21 cellular contexts compared by ENCODE assay signal in genomic region chr3:126554560-126555525, GRCh38. TPM values are rescaled to one million over a fixed set of nuclear protein-coding genes. Genes with fewer than 3 reads are reported as not detected.
DNase-seq lines count a peak whose midpoint lies in the region; ATAC-seq, FAIRE-seq and TF ChIP-seq lines count a peak whose summit lies in the region.
"Had no signal": no experiment of that assay in that cellular context is flagged by ENCODE, and none has a peak within 500 bp of the region (broad histone marks: within the 10 kb centered on the region; RNA-seq: fewer than 3 reads in every experiment).

No MANE protein-coding gene starts in this region.

- no peaks in the 10 kb centered on the region for H3K4me1 Mint-ChIP-seq in activated B cell treated with CpG ODN at 0.5 μM for 24 hours
- H3K4me1 Mint-ChIP-seq: stimulated activated naive B cell treated with anti-CD40 and anti-IgM and Interleukin-4, amounts not matched to agents 10 μg/mL and 1 μg/mL and 100 μg/mL, for 72 hours had no signal

- no peaks in the 10 kb centered on the region for H4K20me1 ChIP-seq in HepG2 (ENCODE audit: insufficient read depth, low read length)

- H3K27me3 Mint-ChIP-seq in activated B cell treated with CpG ODN at 0.5 μM for 24 hours = peaks cover 13% of the 10 kb centered on the region

- no peak for FAIRE-seq in HepG2 (lab: Jason Lieb, UNC)
- FAIRE-seq: GM19239, K562, TTC549 had no signal

- no peak overlapping the region for H3K4me3 Mint-ChIP-seq in activated B cell treated with CpG ODN at 0.5 μM for 24 hours
- H3K4me3 Mint-ChIP-seq: nephron progenitor cell; stimulated activated naive B cell treated with anti-CD40 and anti-IgM and Interleukin-4, amounts not matched to agents 10 μg/mL and 1 μg/mL and 100 μg/mL, for 72 hours had no signal

- H3K9ac ChIP-seq in HepG2 (ENCODE audit: insufficient read depth, low read depth, low read length) = no peak overlapping the region

- in situ Hi-C loops in HepG2 (cut with HindIII; ENCODE audit: extremely low pct_ligation_motif_present, low pct_unique_long_range_greater_than_20kb) = no loop called here

- 0 out of 2 replicates have a peak, but pooled peaks have one; percentile 25 for TF ChIP-seq RAD21 in HepG2 (CRISPR knock-in tag; IDR thresholded peaks at IDR 0.05)

- BruUV-seq in HepG2 (replicated peaks; lab: Mats Ljungman, UMichigan) = no TSS peak

- H3K4me3 ChIP-seq in HepG2 (replicated peaks in 1 of 3; ENCODE audit: insufficient read depth in 1 of 3, low read depth in 2 of 3, low read length in 3 of 3) (no peak overlapping the region), stomach (no peak overlapping the region)
- H3K4me3 ChIP-seq: K562 had no signal

- peaks cover 9 to 48% of the 10 kb centered on the region in 2 experiments; a peak in 4 of 5 replicates for H3K27me3 ChIP-seq in HepG2 (ENCODE audit: control insufficient read depth in 1 of 2, insufficient read depth in 2 of 2, low read length in 2 of 2)
- H3K27me3 ChIP-seq in stomach = peaks cover 0 to 17% (median 0%) of the 10 kb centered on the region in 3 donors

- H3K27ac Mint-ChIP-seq in activated B cell treated with CpG ODN at 0.5 μM for 24 hours = no peak overlapping the region
- H3K27ac Mint-ChIP-seq: nephron progenitor cell; stimulated activated naive B cell treated with anti-CD40 and anti-IgM and Interleukin-4, amounts not matched to agents 10 μg/mL and 1 μg/mL and 100 μg/mL, for 72 hours had no signal

- WGBS in HepG2 (ENCODE audit: low lambda C conversion rate) = 59% methylated on average over 10 of the region's 19 CpGs
- WGBS in stomach, 5 donors = 84 to 90% (median 86%) methylated on average over 15 to 19 of the region's 19 CpGs

- H2AFZ ChIP-seq in HepG2 (ENCODE audit: low read length) = no peak overlapping the region

- no peak for TF ChIP-seq POLR2A in HepG2 (IDR thresholded peaks at IDR 0.05; ENCODE audit: insufficient read depth in 1 of 2, low read depth in 2 of 2, low read length in 2 of 2)
- no peak for TF ChIP-seq POLR2A in stomach (IDR thresholded peaks at IDR 0.05)

- no peaks in the 10 kb centered on the region for H3K36me3 Mint-ChIP-seq in activated B cell treated with CpG ODN at 0.5 μM for 24 hours (ENCODE audit: low read depth)
- H3K36me3 Mint-ChIP-seq: stimulated activated naive B cell treated with anti-CD40 and anti-IgM and Interleukin-4, amounts not matched to agents 10 μg/mL and 1 μg/mL and 100 μg/mL, for 72 hours had no signal

- H3K36me3 ChIP-seq in HepG2 (replicated peaks in 1 of 2; ENCODE audit: control insufficient read depth in 1 of 2, insufficient read depth in 2 of 2, low read length in 2 of 2) = no peaks in the 10 kb centered on the region
- no peaks in the 10 kb centered on the region for H3K36me3 ChIP-seq in stomach

- H3K4me2 ChIP-seq in HepG2 (ENCODE audit: low read depth, low read length) = no peak overlapping the region

- H3K27ac ChIP-seq in HepG2 (ENCODE audit: extremely low read length, insufficient read depth, low read length) (no peak overlapping the region), stomach (no peak overlapping the region)

- no peak for TF ChIP-seq CTCF in activated B cell treated with CpG ODN at 0.5 μM for 24 hours (IDR thresholded peaks at IDR 0.05)
- peak; percentile 67 for TF ChIP-seq CTCF in HepG2 (CRISPR knock-in tag; IDR thresholded peaks at IDR 0.05)
- no peak for TF ChIP-seq CTCF in stomach (IDR thresholded peaks at IDR 0.05)

- peak; percentile 6 for DNase-seq in D341Med (ENCODE audit: low spot score)
- peak; percentile 6 for DNase-seq in activated B cell treated with CpG ODN at 0.5 μM for 24 hours
- peak; percentile 25 for DNase-seq in HepG2 (ENCODE audit: low spot score)
- DNase-seq in stomach = peak; percentile 7
- no peak for DNase-seq in superior temporal gyrus (ENCODE audit: extremely low spot score)
- DNase-seq in AML-193 (lab: John Stamatoyannopoulos, UW) = no peak
- DNase-seq: amniotic stem cell; HCEC 1CT; NCI-H2029; NCI-H446; nephron progenitor cell; stimulated activated CD4-positive, alpha-beta T cell treated with anti-CD3 and anti-CD28 coated beads, Interleukin-15, amount 100 ng/mL, for 24 hours; stimulated activated naive B cell treated with anti-CD40 and anti-IgM and Interleukin-4, amounts not matched to agents 10 μg/mL and 1 μg/mL and 100 μg/mL, for 72 hours; SW 1271; trophoblast cell had no signal

- H3K79me2 ChIP-seq in HepG2 (ENCODE audit: insufficient read depth, low read length) = no peaks in the 10 kb centered on the region

- no peaks in the 10 kb centered on the region for H3K9me3 Mint-ChIP-seq in activated B cell treated with CpG ODN at 0.5 μM for 24 hours
- H3K9me3 Mint-ChIP-seq: nephron progenitor cell; stimulated activated naive B cell treated with anti-CD40 and anti-IgM and Interleukin-4, amounts not matched to agents 10 μg/mL and 1 μg/mL and 100 μg/mL, for 72 hours had no signal

- POLR2A ChIA-PET in activated B cell treated with CpG ODN at 0.5 μM for 24 hours (lab: Charles Lee) = no interaction called here
- POLR2A ChIA-PET in HepG2 (lab: Yijun Ruan, JAX) = no interaction called here

- no peak for TF ChIP-seq EP300 in HepG2 (IDR thresholded peaks at IDR 0.05; ENCODE audit: low read depth in 2 of 2, low read length in 2 of 2)
- no peak for TF ChIP-seq EP300 in HepG2 (CRISPR knock-in tag; IDR thresholded peaks at IDR 0.05; ENCODE audit: borderline replicate concordance)
- TF ChIP-seq EP300 in stomach (IDR thresholded peaks at IDR 0.05) = no peak

- H3K9me3 ChIP-seq in HepG2 (ENCODE audit: low read length) (no peaks in the 10 kb centered on the region), stomach (no peaks in the 10 kb centered on the region)

- intact Hi-C loops in activated B cell treated with CpG ODN at 0.5 μM for 24 hours (cut with micrococcal nuclease) = no loop called here
- intact Hi-C loops in HepG2 (cut with micrococcal nuclease; ENCODE audit: unreplicated experiment) = loop anchor here (10.0 kb wide), 2 partner anchors 60 to 920 kb away; no protein-coding TSS in a partner anchor
- intact Hi-C loops in stomach (cut with DNase I; ENCODE audit: low total_unique reads) = no loop called here

- H3K4me1 ChIP-seq in HepG2 (ENCODE audit: insufficient read depth, low read length) (no peaks in the 10 kb centered on the region; the same call in 1 of the 2 replicates), stomach (no peaks in the 10 kb centered on the region)

- ATAC-seq in activated B cell treated with CpG ODN at 0.5 μM for 24 hours (ENCODE audit: low read depth) (no peak), HepG2 (peak; percentile 31), HG03097 (IDR thresholded peaks at IDR 0.05; ENCODE audit: low FRiP score, unreplicated experiment) (no peak)
- ATAC-seq: K562; stimulated activated naive B cell treated with anti-CD40 and anti-IgM and Interleukin-4, amounts not matched to agents 10 μg/mL and 1 μg/mL and 100 μg/mL, for 72 hours had no signal

- CTCF ChIA-PET in activated B cell treated with CpG ODN at 0.5 μM for 24 hours (lab: Charles Lee) (no interaction called here), HepG2 (lab: Yijun Ruan, JAX; ENCODE audit: low intra/inter-chr PET ratio, low total read pairs) (no interaction called here)

RNA-seq across cellular contexts. Expression of gene C3orf22, which starts 3.9 kb away (rescaled TPM):
- total RNA-seq in activated B cell treated with CpG ODN at 0.5 μM for 24 hours = not detected in 2 replicates
- not detected in 2 replicates for total RNA-seq in HepG2 (2016; rRNA removed; fragmentation: Illumina TruSeq; extraction: Trizol)
- total RNA-seq in HepG2 (2016; cell fraction: cytosol; rRNA removed; fragmentation: Illumina TruSeq; extraction: Trizol; ENCODE audit: low read depth) = not detected in 2 replicates
- total RNA-seq in HepG2 (2016; cell fraction: insoluble cytoplasmic fraction; rRNA removed; fragmentation: Illumina TruSeq; extraction: Trizol) = not detected in 2 replicates
- total RNA-seq in HepG2 (2016; cell fraction: membrane; rRNA removed; fragmentation: Illumina TruSeq; extraction: Trizol) = not detected in 2 replicates
- not detected in 2 replicates for total RNA-seq in HepG2 (2016; cell fraction: nucleus; rRNA removed; fragmentation: Illumina TruSeq; extraction: Trizol)
- polyA plus RNA-seq in HepG2 (2011; rRNA removed) = not detected in 2 replicates
- not detected in 2 replicates for polyA plus RNA-seq in HepG2 (2011; cell fraction: cytosol; rRNA removed)
- not detected in 2 replicates for polyA plus RNA-seq in HepG2 (2011; cell fraction: nucleus; rRNA removed)
- 0.15 and 0.17 TPM in 2 replicates for polyA plus RNA-seq in HepG2 (2012)
- not detected in 2 replicates for polyA plus RNA-seq in HepG2 (2016; cell fraction: cytosol; fragmentation: Illumina TruSeq; extraction: Trizol; ENCODE audit: low read depth)
- not detected in 2 replicates for polyA plus RNA-seq in HepG2 (2016; cell fraction: insoluble cytoplasmic fraction; fragmentation: Illumina TruSeq; extraction: Trizol; ENCODE audit: low read depth)
- polyA plus RNA-seq in HepG2 (2016; cell fraction: membrane; fragmentation: Illumina TruSeq; extraction: Trizol; ENCODE audit: low read depth) = not detected in 2 replicates
- not detected in 2 replicates for polyA plus RNA-seq in HepG2 (2016; cell fraction: nucleus; fragmentation: Illumina TruSeq; extraction: Trizol; ENCODE audit: insufficient read depth, low read depth)
- polyA minus RNA-seq in HepG2 (2011; rRNA and poly(A)+ RNA removed; ENCODE audit: low replicate concordance) = not detected in 2 replicates
- not detected in 2 replicates for polyA minus RNA-seq in HepG2 (2011; cell fraction: cytosol; rRNA and poly(A)+ RNA removed)
- not detected in 2 replicates for polyA minus RNA-seq in HepG2 (2011; cell fraction: nucleus; rRNA and poly(A)+ RNA removed)
- not detected for total RNA-seq in stomach
- polyA plus RNA-seq in stomach = not detected
- total RNA-seq: cardiac septum, K562, renal cortical epithelial cell had no signal
- polyA plus RNA-seq: K562 had no signal

RNA-seq across cellular contexts. Expression of gene CHST13, which starts 30.9 kb away (rescaled TPM):
- total RNA-seq in activated B cell treated with CpG ODN at 0.5 μM for 24 hours (not detected in 2 replicates), HepG2 (2016; rRNA removed; fragmentation: Illumina TruSeq; extraction: Trizol) (16.1 and 43.1 TPM in 2 replicates), stomach (10 to 100 TPM in 1 of 5 donors, 1 to 10 TPM in 2, not detected in 2; 1.4 to 12.5 (median 5.7) TPM)
- total RNA-seq in HepG2 (2016; cell fraction: cytosol; rRNA removed; fragmentation: Illumina TruSeq; extraction: Trizol; ENCODE audit: low read depth) = 8.0 and 11.1 TPM in 2 replicates
- 15.2 and 40.9 TPM in 2 replicates for total RNA-seq in HepG2 (2016; cell fraction: insoluble cytoplasmic fraction; rRNA removed; fragmentation: Illumina TruSeq; extraction: Trizol)
- 18.0 and 22.7 TPM in 2 replicates for total RNA-seq in HepG2 (2016; cell fraction: membrane; rRNA removed; fragmentation: Illumina TruSeq; extraction: Trizol)
- 29.6 and 33.9 TPM in 2 replicates for total RNA-seq in HepG2 (2016; cell fraction: nucleus; rRNA removed; fragmentation: Illumina TruSeq; extraction: Trizol)
- polyA plus RNA-seq in HepG2 (2011; rRNA removed) (32.0 and 50.7 TPM in 2 replicates), stomach (under 1 TPM; 0.08 to 0.61 (median 0.19) TPM)
- 31.3 and 65.1 TPM in 2 replicates for polyA plus RNA-seq in HepG2 (2011; cell fraction: cytosol; rRNA removed)
- 65.1 and 66.5 TPM in 2 replicates for polyA plus RNA-seq in HepG2 (2011; cell fraction: nucleus; rRNA removed)
- 30.3 and 44.6 TPM in 2 replicates for polyA plus RNA-seq in HepG2 (2012)
- polyA plus RNA-seq in HepG2 (2016; cell fraction: cytosol; fragmentation: Illumina TruSeq; extraction: Trizol; ENCODE audit: low read depth) = 10.6 and 12.9 TPM in 2 replicates
- polyA plus RNA-seq in HepG2 (2016; cell fraction: insoluble cytoplasmic fraction; fragmentation: Illumina TruSeq; extraction: Trizol; ENCODE audit: low read depth) = 21.1 and 21.2 TPM in 2 replicates
- 18.9 and 20.1 TPM in 2 replicates for polyA plus RNA-seq in HepG2 (2016; cell fraction: membrane; fragmentation: Illumina TruSeq; extraction: Trizol; ENCODE audit: low read depth)
- polyA plus RNA-seq in HepG2 (2016; cell fraction: nucleus; fragmentation: Illumina TruSeq; extraction: Trizol; ENCODE audit: insufficient read depth, low read depth) = 72.0 and 85.3 TPM in 2 replicates
- polyA minus RNA-seq in HepG2 (2011; rRNA and poly(A)+ RNA removed; ENCODE audit: low replicate concordance) = 47.2 TPM in 1 of 2 replicates, not detected in the other
- polyA minus RNA-seq in HepG2 (2011; cell fraction: cytosol; rRNA and poly(A)+ RNA removed) = 30.8 and 35.4 TPM in 2 replicates
- polyA minus RNA-seq in HepG2 (2011; cell fraction: nucleus; rRNA and poly(A)+ RNA removed) = 5.7 and 6.3 TPM in 2 replicates
- total RNA-seq: K562 had no signal
- polyA plus RNA-seq: K562 had no signal

RNA-seq across cellular contexts. Expression of gene UROC1, which starts 37.3 kb away (rescaled TPM):
- total RNA-seq in activated B cell treated with CpG ODN at 0.5 μM for 24 hours (not detected in 2 replicates), HepG2 (2016; rRNA removed; fragmentation: Illumina TruSeq; extraction: Trizol) (0.71 and 0.74 TPM in 2 replicates), stomach (not detected)
- 0.09 TPM in 1 of 2 replicates, not detected in the other for total RNA-seq in HepG2 (2016; cell fraction: cytosol; rRNA removed; fragmentation: Illumina TruSeq; extraction: Trizol; ENCODE audit: low read depth)
- total RNA-seq in HepG2 (2016; cell fraction: insoluble cytoplasmic fraction; rRNA removed; fragmentation: Illumina TruSeq; extraction: Trizol) = 0.39 and 0.97 TPM in 2 replicates
- 0.24 and 0.25 TPM in 2 replicates for total RNA-seq in HepG2 (2016; cell fraction: membrane; rRNA removed; fragmentation: Illumina TruSeq; extraction: Trizol)
- 0.69 and 0.87 TPM in 2 replicates for total RNA-seq in HepG2 (2016; cell fraction: nucleus; rRNA removed; fragmentation: Illumina TruSeq; extraction: Trizol)
- polyA plus RNA-seq in HepG2 (2011; rRNA removed) (1.3 and 2.0 TPM in 2 replicates), stomach (not detected)
- 0.65 and 0.95 TPM in 2 replicates for polyA plus RNA-seq in HepG2 (2011; cell fraction: cytosol; rRNA removed)
- polyA plus RNA-seq in HepG2 (2011; cell fraction: nucleus; rRNA removed) = 6.6 and 8.2 TPM in 2 replicates
- polyA plus RNA-seq in HepG2 (2012) = 1.1 and 2.5 TPM in 2 replicates
- 0.12 and 0.17 TPM in 2 replicates for polyA plus RNA-seq in HepG2 (2016; cell fraction: cytosol; fragmentation: Illumina TruSeq; extraction: Trizol; ENCODE audit: low read depth)
- 0.78 and 0.88 TPM in 2 replicates for polyA plus RNA-seq in HepG2 (2016; cell fraction: insoluble cytoplasmic fraction; fragmentation: Illumina TruSeq; extraction: Trizol; ENCODE audit: low read depth)
- 0.21 and 0.22 TPM in 2 replicates for polyA plus RNA-seq in HepG2 (2016; cell fraction: membrane; fragmentation: Illumina TruSeq; extraction: Trizol; ENCODE audit: low read depth)
- polyA plus RNA-seq in HepG2 (2016; cell fraction: nucleus; fragmentation: Illumina TruSeq; extraction: Trizol; ENCODE audit: insufficient read depth, low read depth) = 2.7 and 2.8 TPM in 2 replicates
- polyA minus RNA-seq in HepG2 (2011; rRNA and poly(A)+ RNA removed; ENCODE audit: low replicate concordance) = 2.2 TPM in 1 of 2 replicates, not detected in the other
- 0.53 and 0.59 TPM in 2 replicates for polyA minus RNA-seq in HepG2 (2011; cell fraction: cytosol; rRNA and poly(A)+ RNA removed)
- polyA minus RNA-seq in HepG2 (2011; cell fraction: nucleus; rRNA and poly(A)+ RNA removed) = 0.75 and 1.2 TPM in 2 replicates
- total RNA-seq: cardiac septum, K562, renal cortical epithelial cell had no signal
- polyA plus RNA-seq: K562 had no signal

Comparison
In these comparisons a context has a peak if more than half of its experiments do, and no peak if none do; other contexts are left out.
1. DNase-seq: peak in D341Med (single experiment), activated B cell treated with CpG ODN at 0.5 μM for 24 hours (single experiment), HepG2 (single experiment) and stomach (single experiment); none in superior temporal gyrus (single experiment) and AML-193 (0 of 2).